1 cellular context compared by ENCODE assay signal in the genomic region with DNA sequence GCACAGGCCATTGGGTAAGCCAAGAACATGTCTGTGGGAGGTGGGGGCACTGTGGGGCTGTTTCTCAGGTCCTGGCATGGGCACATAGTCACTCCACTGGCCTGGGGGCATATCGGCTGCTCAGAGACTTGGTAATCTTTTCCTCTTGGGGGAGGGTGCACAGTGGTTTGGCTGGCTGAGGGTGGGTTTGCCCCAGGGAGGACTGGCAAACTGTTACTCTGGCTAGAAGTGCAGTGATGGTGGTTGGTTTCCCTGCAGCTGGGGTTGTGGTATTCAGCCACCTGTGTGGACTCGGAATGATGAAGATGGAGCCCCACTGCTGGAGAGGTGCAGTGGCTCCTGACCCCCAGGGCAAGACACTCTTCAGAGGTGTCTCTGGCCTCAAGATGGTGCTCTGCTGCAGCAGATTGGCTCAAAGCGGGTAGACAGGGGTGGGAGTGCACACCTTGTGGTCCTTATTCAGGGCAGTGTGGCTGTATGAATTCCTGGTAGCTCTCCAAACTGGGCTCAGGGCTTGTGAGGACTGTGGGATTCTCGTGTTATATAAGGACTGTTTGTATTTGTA.
TF ChIP-seq lines count a peak whose summit lies in the region.

No MANE protein-coding gene starts in this region.

TF ChIP-seq in K562, 482 proteins besides CTCF, POLR2A, EP300 and RAD21:
- TF ChIP-seq ZNF384 (IDR thresholded peaks at IDR 0.05; ENCODE audit: low read depth, low read length) = no peak
- TF ChIP-seq, protein P1, sequence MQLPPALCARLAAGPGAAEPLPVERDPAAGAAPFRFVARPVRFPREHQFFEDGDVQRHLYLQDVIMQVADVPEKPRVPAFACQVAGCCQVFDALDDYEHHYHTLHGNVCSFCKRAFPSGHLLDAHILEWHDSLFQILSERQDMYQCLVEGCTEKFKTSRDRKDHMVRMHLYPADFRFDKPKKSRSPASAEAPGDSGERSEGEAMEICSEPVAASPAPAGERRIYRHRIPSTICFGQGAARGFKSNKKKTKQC (CRISPR knock-in tag; IDR thresholded peaks at IDR 0.05) = no peak
- no peak for TF ChIP-seq ZBTB8A (IDR thresholded peaks at IDR 0.05; ENCODE audit: partially characterized antibody)
- TF ChIP-seq ZZZ3 (IDR thresholded peaks at IDR 0.05) = no peak
- TF ChIP-seq MYBL2 (IDR thresholded peaks at IDR 0.05; ENCODE audit: low read depth) = no peak
- TF ChIP-seq MYBL2 (CRISPR knock-in tag; IDR thresholded peaks at IDR 0.05; ENCODE audit: borderline replicate concordance) = no peak
